ENCODE assay signal across 18 cellular contexts in genomic region chr6:68642977-68643376, GRCh38. TPM values are rescaled to one million over a fixed set of nuclear protein-coding genes. Genes with fewer than 3 reads are reported as not detected.
DNase-seq lines count a peak whose midpoint lies in the region; ATAC-seq and TF ChIP-seq lines count a peak whose summit lies in the region.
"Had no signal": no experiment of that assay in that cellular context is flagged by ENCODE, and none has a peak within 500 bp of the region (broad histone marks: within the 10 kb centered on the region; RNA-seq: fewer than 3 reads in every experiment).

No MANE protein-coding gene starts in this region.

- no peak for TF ChIP-seq CTCF in left ventricle myocardium inferior (IDR thresholded peaks at IDR 0.05; ENCODE audit: borderline replicate concordance)
- no peak for TF ChIP-seq CTCF in uterus (IDR thresholded peaks at IDR 0.05)

- peaks cover 20% of the 10 kb centered on the region for H3K27me3 Mint-ChIP-seq in stimulated activated memory B cell treated with anti-CD40 and anti-IgM and Interleukin-4, amounts not matched to agents 10 μg/mL and 1 μg/mL and 100 μg/mL, for 72 hours

- H3K4me1 ChIP-seq in left ventricle myocardium inferior, result peaks cover 9% of the 10 kb centered on the region
- H3K4me1 ChIP-seq in uterus, result no peaks in the 10 kb centered on the region

- H3K36me3 ChIP-seq in left ventricle myocardium inferior, result no peaks in the 10 kb centered on the region
- no peaks in the 10 kb centered on the region for H3K36me3 ChIP-seq in uterus
- H3K36me3 ChIP-seq: BLaER1 treated with 17β-estradiol and CSF1 and Interleukin-3, amounts not matched to agents 10 nM and 100 nM had no signal

- intact Hi-C loops in left ventricle myocardium inferior (cut with micrococcal nuclease) (no loop called here), cardiac septum (cut with DNase I) (no loop called here), uterus (cut with DNase I; ENCODE audit: low total_unique reads) (no loop called here)

- H3K9me3 ChIP-seq in left ventricle myocardium inferior (replicated peaks), result no peaks in the 10 kb centered on the region
- no peaks in the 10 kb centered on the region for H3K9me3 ChIP-seq in uterus
- H3K9me3 ChIP-seq: BLaER1 treated with 17β-estradiol and CSF1 and Interleukin-3, amounts not matched to agents 10 nM and 100 nM had no signal

- no peak for DNase-seq in left ventricle myocardium inferior
- no peak for DNase-seq in cardiac septum (ENCODE audit: low spot score)
- DNase-seq in superior temporal gyrus (ENCODE audit: extremely low spot score), result peak; percentile 72
- no peak for DNase-seq in uterus
- DNase-seq: 8988T; ACHN; Calu3; CD4-positive, CD25-positive, alpha-beta regulatory T cell; DMS 273 treated with DMSO at 0.1 percent for 48 hours; GM23248; H7 had no signal

- ATAC-seq in stimulated activated memory B cell treated with anti-CD40 and anti-IgM and Interleukin-4, amounts not matched to agents 10 μg/mL and 1 μg/mL and 100 μg/mL, for 72 hours, result no peak
- no peak for ATAC-seq in HG02763 (IDR thresholded peaks at IDR 0.05; ENCODE audit: unreplicated experiment)
- ATAC-seq: GM12878, HepG2 had no signal

- peaks cover 32% of the 10 kb centered on the region for H3K27me3 ChIP-seq in left ventricle myocardium inferior (ENCODE audit: low read depth)
- H3K27me3 ChIP-seq in layer of hippocampus (ENCODE audit: control insufficient read depth, insufficient read depth, low read length), result no peaks in the 10 kb centered on the region
- H3K27me3 ChIP-seq in uterus, result no peaks in the 10 kb centered on the region

- no peak for TF ChIP-seq POLR2A in uterus (IDR thresholded peaks at IDR 0.05)

- no peak overlapping the region for H3K4me3 Mint-ChIP-seq in stimulated activated memory B cell treated with anti-CD40 and anti-IgM and Interleukin-4, amounts not matched to agents 10 μg/mL and 1 μg/mL and 100 μg/mL, for 72 hours
- H3K4me3 Mint-ChIP-seq: CD4-positive, CD25-positive, alpha-beta regulatory T cell had no signal

- H3K9me3 Mint-ChIP-seq in stimulated activated memory B cell treated with anti-CD40 and anti-IgM and Interleukin-4, amounts not matched to agents 10 μg/mL and 1 μg/mL and 100 μg/mL, for 72 hours, result no peaks in the 10 kb centered on the region

- H3K27ac ChIP-seq in left ventricle myocardium inferior (replicated peaks) (peak overlapping the region; percentile 0), cingulate gyrus (ENCODE audit: low read depth, low read length) (peak overlapping the region; percentile 74), layer of hippocampus (ENCODE audit: low read depth, low read length) (peak overlapping the region; percentile 52), uterus (no peak overlapping the region)
- H3K27ac ChIP-seq: BLaER1 treated with 17β-estradiol and CSF1 and Interleukin-3, amounts not matched to agents 10 nM and 100 nM; GM23248 had no signal

- no peaks in the 10 kb centered on the region for H3K36me3 Mint-ChIP-seq in stimulated activated memory B cell treated with anti-CD40 and anti-IgM and Interleukin-4, amounts not matched to agents 10 μg/mL and 1 μg/mL and 100 μg/mL, for 72 hours
- H3K36me3 Mint-ChIP-seq: CD4-positive, CD25-positive, alpha-beta regulatory T cell had no signal

- H3K4me3 ChIP-seq in left ventricle myocardium inferior, result no peak overlapping the region
- no peak overlapping the region for H3K4me3 ChIP-seq in uterus
- H3K4me3 ChIP-seq: BLaER1 treated with 17β-estradiol and CSF1 and Interleukin-3, amounts not matched to agents 10 nM and 100 nM; GM12878; GM23248 had no signal

- no peak overlapping the region for H3K27ac Mint-ChIP-seq in stimulated activated memory B cell treated with anti-CD40 and anti-IgM and Interleukin-4, amounts not matched to agents 10 μg/mL and 1 μg/mL and 100 μg/mL, for 72 hours
- H3K27ac Mint-ChIP-seq: CD4-positive, CD25-positive, alpha-beta regulatory T cell had no signal

- no peaks in the 10 kb centered on the region for H3K4me1 Mint-ChIP-seq in stimulated activated memory B cell treated with anti-CD40 and anti-IgM and Interleukin-4, amounts not matched to agents 10 μg/mL and 1 μg/mL and 100 μg/mL, for 72 hours

RNA-seq across cellular contexts. Expression of gene ADGRB3, which starts 7.9 kb away (rescaled TPM):
- total RNA-seq in left ventricle myocardium inferior (1.5 TPM), cardiac septum (0.51 TPM), uterus (10 to 100 TPM in 1 of 4 donors, 1 to 10 TPM in 3; 5.3 to 15.6 (median 7.6) TPM)
- total RNA-seq: CD4-positive, CD25-positive, alpha-beta regulatory T cell; GM23248; HepG2 had no signal

Comparison
In these comparisons a context has a peak if more than half of its experiments do, and no peak if none do; other contexts are left out.
1. H3K27ac ChIP-seq: peak in left ventricle myocardium inferior (single experiment), cingulate gyrus (single experiment) and layer of hippocampus (single experiment); none in uterus (0 of 2).